In genomic region chr2:176189666-176190641, GRCh38 we compare ENCODE assay signal across 10 cellular contexts. TPM values are rescaled to one million over a fixed set of nuclear protein-coding genes. Genes with fewer than 3 reads are reported as not detected.
DNase-seq lines count a peak whose midpoint lies in the region; ATAC-seq and TF ChIP-seq lines count a peak whose summit lies in the region.
"Had no signal": no experiment of that assay in that cellular context is flagged by ENCODE, and none has a peak within 500 bp of the region (broad histone marks: within the 10 kb centered on the region; RNA-seq: fewer than 3 reads in every experiment).

No MANE protein-coding gene starts in this region.

- in situ Hi-C loops in G401 (cut with HindIII; ENCODE audit: low sequenced_read_pairs): no loop called here

- no peak overlapping the region for H3K27ac ChIP-seq in esophagus squamous epithelium
- H3K27ac ChIP-seq in ovary: no peak overlapping the region

- no TSS peak for BruUV-seq in Caco-2 (replicated peaks; lab: Mats Ljungman, UMichigan)

- no peaks in the 10 kb centered on the region for H3K36me3 ChIP-seq in Caco-2 (ENCODE audit: control insufficient read depth, insufficient read depth, low read length)
- no peaks in the 10 kb centered on the region for H3K36me3 ChIP-seq in esophagus squamous epithelium
- no peaks in the 10 kb centered on the region for H3K36me3 ChIP-seq in ovary

- DNase-seq in Caco-2 (no peak), NCI-H748 treated with DMSO at 0.1 percent for 48 hours (lab: John Stamatoyannopoulos, UW) (peak; percentile 37), esophagus squamous epithelium (lab: John Stamatoyannopoulos, UW) (no peak), ovary (no peak), RKO (ENCODE audit: low spot score) (no peak), NOMO-1 treated with DMSO at 0.1 percent for 48 hours (lab: John Stamatoyannopoulos, UW; ENCODE audit: unreplicated experiment) (no peak), G401 (ENCODE audit: low spot score) (no peak)

- TF ChIP-seq POLR2A in esophagus squamous epithelium (IDR thresholded peaks at IDR 0.05) (no peak), ovary (IDR thresholded peaks at IDR 0.05) (no peak)

- peak overlapping the region; percentile 78 for H3K4me3 Mint-ChIP-seq in Caco-2 (ENCODE audit: unreplicated experiment)

- H3K27me3 Mint-ChIP-seq in Caco-2 (ENCODE audit: insufficient read depth, unreplicated experiment): peaks cover 18% of the 10 kb centered on the region

- H3K4me1 ChIP-seq in Caco-2 (peaks cover 14% of the 10 kb centered on the region), esophagus squamous epithelium (peaks cover 11 to 30% (median 18%) of the 10 kb centered on the region in 3 donors), ovary (ENCODE audit: insufficient read depth) (peaks cover 2% of the 10 kb centered on the region)

- no peak for TF ChIP-seq EP300 in ovary (IDR thresholded peaks at IDR 0.05)

- POLR2A ChIA-PET in Caco-2 (lab: Charles Lee): no interaction called here

- WGBS in esophagus squamous epithelium, 2 donors: 21 to 22% methylated on average over 23 to 25 of the region's 29 CpGs
- 35 to 39% (median 37%) methylated on average over 29 of the region's 29 CpGs for whole genome bisulfite sequencing in ovary, 3 donors

- no peak for ATAC-seq in GM21381 (IDR thresholded peaks at IDR 0.05; ENCODE audit: unreplicated experiment)

- TF ChIP-seq CTCF in Caco-2 (IDR thresholded peaks at IDR 0.05; ENCODE audit: insufficient read depth in 1 of 2, low read depth in 1 of 2, low read length in 1 of 2, severe bottlenecking in 1 of 2, unreplicated experiment in 1 of 2): no peak
- TF ChIP-seq CTCF in esophagus squamous epithelium (IDR thresholded peaks at IDR 0.05): no peak
- TF ChIP-seq CTCF in ovary (IDR thresholded peaks at IDR 0.05): no peak

- H3K4me3 ChIP-seq in Caco-2 (ENCODE audit: low read depth, low read length) (no peak overlapping the region), esophagus squamous epithelium (peak overlapping the region in 3 of 4 donors; percentile 46 to 71 (median 55)), ovary (peak overlapping the region; percentile 71)

- no peaks in the 10 kb centered on the region for H3K9me3 Mint-ChIP-seq in Caco-2 (ENCODE audit: unreplicated experiment)
- H3K9me3 Mint-ChIP-seq: activated T-helper 1 cell treated with anti-CD3 and anti-CD28 coated beads, Interleukin-12 subunit alpha, Interleukin-12 subunit beta, Interleukin-2, Interleukin-4 antibody, amounts not matched to agents 30 ng/mL and 10 ng/mL and 1 ng/mL, durations not matched to agents 14 hours and 24 hours and 36 hours had no signal

- CTCF ChIA-PET in Caco-2 (lab: Charles Lee): no interaction called here

- no peaks in the 10 kb centered on the region for H3K9me3 ChIP-seq in Caco-2
- no peaks in the 10 kb centered on the region for H3K9me3 ChIP-seq in esophagus squamous epithelium
- no peaks in the 10 kb centered on the region for H3K9me3 ChIP-seq in ovary

- H3K36me3 Mint-ChIP-seq in Caco-2 (ENCODE audit: insufficient read depth, unreplicated experiment): no peaks in the 10 kb centered on the region

- H3K27ac Mint-ChIP-seq in Caco-2 (ENCODE audit: unreplicated experiment): no peak overlapping the region
- H3K27ac Mint-ChIP-seq: activated T-helper 1 cell treated with anti-CD3 and anti-CD28 coated beads, Interleukin-12 subunit alpha, Interleukin-12 subunit beta, Interleukin-2, Interleukin-4 antibody, amounts not matched to agents 30 ng/mL and 10 ng/mL and 1 ng/mL, durations not matched to agents 14 hours and 24 hours and 36 hours had no signal

- H3K4me1 Mint-ChIP-seq in Caco-2 (ENCODE audit: low read depth, unreplicated experiment): no peaks in the 10 kb centered on the region

- H3K27me3 ChIP-seq in Caco-2 (replicated peaks; ENCODE audit: control insufficient read depth, insufficient read depth, low read length) (peaks cover 4% of the 10 kb centered on the region; the same call in 1 of the 2 replicates), esophagus squamous epithelium (peaks cover 6 to 100% (median 20%) of the 10 kb centered on the region in 4 donors), ovary (no peaks in the 10 kb centered on the region)

- intact Hi-C loops in Caco-2 (cut with micrococcal nuclease; ENCODE audit: unreplicated experiment) (loop anchor here (5.0 kb wide), 1 partner anchor 53 kb away; no protein-coding TSS in a partner anchor), esophagus squamous epithelium (cut with DNase I) (no loop called here), ovary (cut with DNase I) (no loop called here)

RNA-seq across cellular contexts. Expression of gene HOXD1, which starts 1.5 kb away (rescaled TPM):
- total RNA-seq in Caco-2 (2022) (not detected in 2 replicates), esophagus squamous epithelium (under 1 TPM in 1 of 4 donors, not detected in 3; 0.19 TPM), ovary (1 to 10 TPM in 1 of 7 donors, under 1 TPM in 6; 0.23 to 5.3 (median 0.52) TPM)
- polyA plus RNA-seq in ovary: under 1 TPM; 0.58 to 0.76 TPM
- 0.68 and 1.3 TPM in 2 replicates for total RNA-seq in G401 (2014; rRNA removed; shearing (Covaris generic))
- total RNA-seq: activated T-helper 1 cell treated with anti-CD3 and anti-CD28 coated beads, Interleukin-12 subunit alpha, Interleukin-12 subunit beta, Interleukin-2, Interleukin-4 antibody, amounts not matched to agents 30 ng/mL and 10 ng/mL and 1 ng/mL, durations not matched to agents 14 hours and 24 hours and 36 hours; right cardiac atrium had no signal

RNA-seq across cellular contexts. Expression of gene HOXD3, which starts 32.8 kb away (rescaled TPM):
- total RNA-seq in Caco-2 (2022) (1.2 and 1.5 TPM in 2 replicates), esophagus squamous epithelium (1 to 10 TPM in 2 of 4 donors, under 1 TPM in 1, not detected in 1; 0.40 to 2.9 (median 1.5) TPM), ovary (10 to 100 TPM; 12.5 to 18.7 (median 16.5) TPM)
- polyA plus RNA-seq in ovary: 10 to 100 TPM in 1 of 2 donors, 1 to 10 TPM in 1; 6.7 to 10.1 TPM
- 1.8 and 6.5 TPM in 2 replicates for total RNA-seq in G401 (2014; rRNA removed; shearing (Covaris generic))
- total RNA-seq: activated T-helper 1 cell treated with anti-CD3 and anti-CD28 coated beads, Interleukin-12 subunit alpha, Interleukin-12 subunit beta, Interleukin-2, Interleukin-4 antibody, amounts not matched to agents 30 ng/mL and 10 ng/mL and 1 ng/mL, durations not matched to agents 14 hours and 24 hours and 36 hours; right cardiac atrium had no signal

RNA-seq across cellular contexts. Expression of gene HOXD4, which starts 38.6 kb away (rescaled TPM):
- total RNA-seq in Caco-2 (2022) (1.00 and 1.2 TPM in 2 replicates), esophagus squamous epithelium (1 to 10 TPM in 1 of 4 donors, under 1 TPM in 1, not detected in 2; 0.31 to 2.5 TPM), ovary (10 to 100 TPM in 6 of 7 donors, 1 to 10 TPM in 1; 6.2 to 16.5 (median 12.7) TPM)
- 10 to 100 TPM in 1 of 2 donors, 1 to 10 TPM in 1; 8.3 to 11.0 TPM for polyA plus RNA-seq in ovary
- total RNA-seq in G401 (2014; rRNA removed; shearing (Covaris generic)): 1.7 TPM in 1 of 2 replicates, not detected in the other
- total RNA-seq: activated T-helper 1 cell treated with anti-CD3 and anti-CD28 coated beads, Interleukin-12 subunit alpha, Interleukin-12 subunit beta, Interleukin-2, Interleukin-4 antibody, amounts not matched to agents 30 ng/mL and 10 ng/mL and 1 ng/mL, durations not matched to agents 14 hours and 24 hours and 36 hours; right cardiac atrium had no signal
